1 cellular context compared by ENCODE assay signal in the genomic region with DNA sequence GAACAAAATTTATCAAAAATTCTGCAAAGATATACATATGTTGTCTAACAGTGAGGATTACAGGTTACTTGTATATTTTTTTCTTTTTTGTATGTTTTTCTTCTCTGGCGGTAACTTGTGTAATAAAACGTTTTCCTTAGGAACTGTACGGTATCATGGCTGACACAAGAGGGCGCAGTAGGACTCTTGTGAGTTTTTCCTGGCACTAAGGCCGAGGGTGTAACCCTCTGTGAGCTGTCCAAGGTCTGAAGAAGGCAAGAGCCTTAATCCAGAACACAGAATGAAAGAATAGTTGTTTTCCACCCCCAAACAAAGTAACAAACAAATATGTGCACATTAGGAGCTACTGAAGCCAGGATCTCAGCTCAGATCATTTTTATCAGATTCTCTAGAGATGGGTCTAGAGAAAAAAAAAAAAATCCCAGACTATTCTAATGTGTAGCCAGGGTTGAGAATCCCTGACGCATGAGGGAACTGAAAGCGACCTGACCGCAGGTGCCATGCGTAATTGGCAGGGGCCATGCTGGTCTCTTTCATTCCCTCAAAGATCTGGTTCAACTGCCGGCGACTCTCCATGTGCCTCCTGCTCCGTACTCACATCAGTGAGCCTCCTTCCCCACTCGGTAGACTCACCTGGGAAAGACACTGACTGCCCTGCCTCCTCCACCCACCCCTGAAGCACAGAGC.
TF ChIP-seq lines count a peak whose summit lies in the region.

No MANE protein-coding gene starts in this region.

TF ChIP-seq in HEK293, 187 proteins besides CTCF, POLR2A, EP300 and RAD21 (continued from another document):
- TF ChIP-seq, protein P1, sequence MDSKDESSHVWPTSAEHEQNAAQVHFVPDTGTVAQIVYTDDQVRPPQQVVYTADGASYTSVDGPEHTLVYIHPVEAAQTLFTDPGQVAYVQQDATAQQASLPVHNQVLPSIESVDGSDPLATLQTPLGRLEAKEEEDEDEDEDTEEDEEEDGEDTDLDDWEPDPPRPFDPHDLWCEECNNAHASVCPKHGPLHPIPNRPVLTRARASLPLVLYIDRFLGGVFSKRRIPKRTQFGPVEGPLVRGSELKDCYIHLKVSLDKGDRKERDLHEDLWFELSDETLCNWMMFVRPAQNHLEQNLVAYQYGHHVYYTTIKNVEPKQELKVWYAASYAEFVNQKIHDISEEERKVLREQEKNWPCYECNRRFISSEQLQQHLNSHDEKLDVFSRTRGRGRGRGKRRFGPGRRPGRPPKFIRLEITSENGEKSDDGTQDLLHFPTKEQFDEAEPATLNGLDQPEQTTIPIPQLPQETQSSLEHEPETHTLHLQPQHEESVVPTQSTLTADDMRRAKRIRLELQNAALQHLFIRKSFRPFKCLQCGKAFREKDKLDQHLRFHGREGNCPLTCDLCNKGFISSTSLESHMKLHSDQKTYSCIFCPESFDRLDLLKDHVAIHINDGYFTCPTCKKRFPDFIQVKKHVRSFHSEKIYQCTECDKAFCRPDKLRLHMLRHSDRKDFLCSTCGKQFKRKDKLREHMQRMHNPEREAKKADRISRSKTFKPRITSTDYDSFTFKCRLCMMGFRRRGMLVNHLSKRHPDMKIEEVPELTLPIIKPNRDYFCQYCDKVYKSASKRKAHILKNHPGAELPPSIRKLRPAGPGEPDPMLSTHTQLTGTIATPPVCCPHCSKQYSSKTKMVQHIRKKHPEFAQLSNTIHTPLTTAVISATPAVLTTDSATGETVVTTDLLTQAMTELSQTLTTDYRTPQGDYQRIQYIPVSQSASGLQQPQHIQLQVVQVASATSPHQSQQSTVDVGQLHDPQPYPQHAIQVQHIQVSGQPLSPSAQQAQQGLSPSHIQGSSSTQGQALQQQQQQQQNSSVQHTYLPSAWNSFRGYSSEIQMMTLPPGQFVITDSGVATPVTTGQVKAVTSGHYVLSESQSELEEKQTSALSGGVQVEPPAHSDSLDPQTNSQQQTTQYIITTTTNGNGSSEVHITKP (tag by site-specific recombination; IDR thresholded peaks at IDR 0.05): no peak
- TF ChIP-seq ZBTB8A (tag by site-specific recombination; IDR thresholded peaks at IDR 0.05) (no peak), YY1 (tag by site-specific recombination; IDR thresholded peaks at IDR 0.05) (no peak), ZNF514 (tag by site-specific recombination; IDR thresholded peaks at IDR 0.05) (no peak), ZNF266 (tag by site-specific recombination; IDR thresholded peaks at IDR 0.05; ENCODE audit: low read depth) (no peak), ZNF777 (tag by site-specific recombination; IDR thresholded peaks at IDR 0.05; ENCODE audit: borderline replicate concordance) (no peak), ZNF701 (tag by site-specific recombination; IDR thresholded peaks at IDR 0.05) (no peak), ZNF416 (tag by site-specific recombination; IDR thresholded peaks at IDR 0.05) (no peak), ZBTB1 (tag by site-specific recombination; IDR thresholded peaks at IDR 0.05) (no peak), KLF1 (tag by site-specific recombination; IDR thresholded peaks at IDR 0.05) (no peak), ZNF175 (tag by site-specific recombination; IDR thresholded peaks at IDR 0.05) (no peak), ZNF37A (tag by site-specific recombination; IDR thresholded peaks at IDR 0.05) (no peak), ZNF76 (tag by site-specific recombination; IDR thresholded peaks at IDR 0.05; ENCODE audit: borderline replicate concordance, low read depth) (no peak), ZNF121 (tag by site-specific recombination; IDR thresholded peaks at IDR 0.05) (no peak), ZXDB (tag by site-specific recombination; IDR thresholded peaks at IDR 0.05) (0 out of 2 replicates have a peak, but pooled peaks have one; percentile 26), ZNF423 (tag by site-specific recombination; IDR thresholded peaks at IDR 0.05) (no peak), ZFP41 (tag by site-specific recombination; IDR thresholded peaks at IDR 0.05; ENCODE audit: borderline replicate concordance) (no peak), SP3 (tag by site-specific recombination; IDR thresholded peaks at IDR 0.05) (no peak), ZFHX2 (tag by site-specific recombination; conservative IDR thresholded peaks at IDR 0.05) (no peak), ZNF558 (tag by site-specific recombination; IDR thresholded peaks at IDR 0.05) (no peak), ZNF157 (tag by site-specific recombination; IDR thresholded peaks at IDR 0.05) (no peak), ZNF707 (tag by site-specific recombination; IDR thresholded peaks at IDR 0.05) (no peak), ZSCAN30 (tag by site-specific recombination; IDR thresholded peaks at IDR 0.05) (0 out of 2 replicates have a peak, but pooled peaks have one; percentile 51)
- TF ChIP-seq, protein P2, sequence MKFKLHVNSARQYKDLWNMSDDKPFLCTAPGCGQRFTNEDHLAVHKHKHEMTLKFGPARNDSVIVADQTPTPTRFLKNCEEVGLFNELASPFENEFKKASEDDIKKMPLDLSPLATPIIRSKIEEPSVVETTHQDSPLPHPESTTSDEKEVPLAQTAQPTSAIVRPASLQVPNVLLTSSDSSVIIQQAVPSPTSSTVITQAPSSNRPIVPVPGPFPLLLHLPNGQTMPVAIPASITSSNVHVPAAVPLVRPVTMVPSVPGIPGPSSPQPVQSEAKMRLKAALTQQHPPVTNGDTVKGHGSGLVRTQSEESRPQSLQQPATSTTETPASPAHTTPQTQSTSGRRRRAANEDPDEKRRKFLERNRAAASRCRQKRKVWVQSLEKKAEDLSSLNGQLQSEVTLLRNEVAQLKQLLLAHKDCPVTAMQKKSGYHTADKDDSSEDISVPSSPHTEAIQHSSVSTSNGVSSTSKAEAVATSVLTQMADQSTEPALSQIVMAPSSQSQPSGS (tag by site-specific recombination; IDR thresholded peaks at IDR 0.05; ENCODE audit: low read depth): no peak
- TF ChIP-seq, protein P3, sequence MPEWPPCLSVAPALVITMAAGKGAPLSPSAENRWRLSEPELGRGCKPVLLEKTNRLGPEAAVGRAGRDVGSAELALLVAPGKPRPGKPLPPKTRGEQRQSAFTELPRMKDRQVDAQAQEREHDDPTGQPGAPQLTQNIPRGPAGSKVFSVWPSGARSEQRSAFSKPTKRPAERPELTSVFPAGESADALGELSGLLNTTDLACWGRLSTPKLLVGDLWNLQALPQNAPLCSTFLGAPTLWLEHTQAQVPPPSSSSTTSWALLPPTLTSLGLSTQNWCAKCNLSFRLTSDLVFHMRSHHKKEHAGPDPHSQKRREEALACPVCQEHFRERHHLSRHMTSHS (tag by site-specific recombination; IDR thresholded peaks at IDR 0.05): no peak
- TF ChIP-seq, protein P4, sequence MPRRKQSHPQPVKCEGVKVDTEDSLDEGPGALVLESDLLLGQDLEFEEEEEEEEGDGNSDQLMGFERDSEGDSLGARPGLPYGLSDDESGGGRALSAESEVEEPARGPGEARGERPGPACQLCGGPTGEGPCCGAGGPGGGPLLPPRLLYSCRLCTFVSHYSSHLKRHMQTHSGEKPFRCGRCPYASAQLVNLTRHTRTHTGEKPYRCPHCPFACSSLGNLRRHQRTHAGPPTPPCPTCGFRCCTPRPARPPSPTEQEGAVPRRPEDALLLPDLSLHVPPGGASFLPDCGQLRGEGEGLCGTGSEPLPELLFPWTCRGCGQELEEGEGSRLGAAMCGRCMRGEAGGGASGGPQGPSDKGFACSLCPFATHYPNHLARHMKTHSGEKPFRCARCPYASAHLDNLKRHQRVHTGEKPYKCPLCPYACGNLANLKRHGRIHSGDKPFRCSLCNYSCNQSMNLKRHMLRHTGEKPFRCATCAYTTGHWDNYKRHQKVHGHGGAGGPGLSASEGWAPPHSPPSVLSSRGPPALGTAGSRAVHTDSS (tag by site-specific recombination; IDR thresholded peaks at IDR 0.05): no peak
- TF ChIP-seq, protein P5, sequence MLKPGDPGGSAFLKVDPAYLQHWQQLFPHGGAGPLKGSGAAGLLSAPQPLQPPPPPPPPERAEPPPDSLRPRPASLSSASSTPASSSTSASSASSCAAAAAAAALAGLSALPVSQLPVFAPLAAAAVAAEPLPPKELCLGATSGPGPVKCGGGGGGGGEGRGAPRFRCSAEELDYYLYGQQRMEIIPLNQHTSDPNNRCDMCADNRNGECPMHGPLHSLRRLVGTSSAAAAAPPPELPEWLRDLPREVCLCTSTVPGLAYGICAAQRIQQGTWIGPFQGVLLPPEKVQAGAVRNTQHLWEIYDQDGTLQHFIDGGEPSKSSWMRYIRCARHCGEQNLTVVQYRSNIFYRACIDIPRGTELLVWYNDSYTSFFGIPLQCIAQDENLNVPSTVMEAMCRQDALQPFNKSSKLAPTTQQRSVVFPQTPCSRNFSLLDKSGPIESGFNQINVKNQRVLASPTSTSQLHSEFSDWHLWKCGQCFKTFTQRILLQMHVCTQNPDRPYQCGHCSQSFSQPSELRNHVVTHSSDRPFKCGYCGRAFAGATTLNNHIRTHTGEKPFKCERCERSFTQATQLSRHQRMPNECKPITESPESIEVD (tag by site-specific recombination; IDR thresholded peaks at IDR 0.05): no peak
- TF ChIP-seq, protein P6, sequence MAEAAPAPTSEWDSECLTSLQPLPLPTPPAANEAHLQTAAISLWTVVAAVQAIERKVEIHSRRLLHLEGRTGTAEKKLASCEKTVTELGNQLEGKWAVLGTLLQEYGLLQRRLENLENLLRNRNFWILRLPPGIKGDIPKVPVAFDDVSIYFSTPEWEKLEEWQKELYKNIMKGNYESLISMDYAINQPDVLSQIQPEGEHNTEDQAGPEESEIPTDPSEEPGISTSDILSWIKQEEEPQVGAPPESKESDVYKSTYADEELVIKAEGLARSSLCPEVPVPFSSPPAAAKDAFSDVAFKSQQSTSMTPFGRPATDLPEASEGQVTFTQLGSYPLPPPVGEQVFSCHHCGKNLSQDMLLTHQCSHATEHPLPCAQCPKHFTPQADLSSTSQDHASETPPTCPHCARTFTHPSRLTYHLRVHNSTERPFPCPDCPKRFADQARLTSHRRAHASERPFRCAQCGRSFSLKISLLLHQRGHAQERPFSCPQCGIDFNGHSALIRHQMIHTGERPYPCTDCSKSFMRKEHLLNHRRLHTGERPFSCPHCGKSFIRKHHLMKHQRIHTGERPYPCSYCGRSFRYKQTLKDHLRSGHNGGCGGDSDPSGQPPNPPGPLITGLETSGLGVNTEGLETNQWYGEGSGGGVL (tag by site-specific recombination; IDR thresholded peaks at IDR 0.05): no peak
- TF ChIP-seq, protein P7, sequence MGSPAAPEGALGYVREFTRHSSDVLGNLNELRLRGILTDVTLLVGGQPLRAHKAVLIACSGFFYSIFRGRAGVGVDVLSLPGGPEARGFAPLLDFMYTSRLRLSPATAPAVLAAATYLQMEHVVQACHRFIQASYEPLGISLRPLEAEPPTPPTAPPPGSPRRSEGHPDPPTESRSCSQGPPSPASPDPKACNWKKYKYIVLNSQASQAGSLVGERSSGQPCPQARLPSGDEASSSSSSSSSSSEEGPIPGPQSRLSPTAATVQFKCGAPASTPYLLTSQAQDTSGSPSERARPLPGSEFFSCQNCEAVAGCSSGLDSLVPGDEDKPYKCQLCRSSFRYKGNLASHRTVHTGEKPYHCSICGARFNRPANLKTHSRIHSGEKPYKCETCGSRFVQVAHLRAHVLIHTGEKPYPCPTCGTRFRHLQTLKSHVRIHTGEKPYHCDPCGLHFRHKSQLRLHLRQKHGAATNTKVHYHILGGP (tag by site-specific recombination; IDR thresholded peaks at IDR 0.05): no peak
- TF ChIP-seq, protein P8, sequence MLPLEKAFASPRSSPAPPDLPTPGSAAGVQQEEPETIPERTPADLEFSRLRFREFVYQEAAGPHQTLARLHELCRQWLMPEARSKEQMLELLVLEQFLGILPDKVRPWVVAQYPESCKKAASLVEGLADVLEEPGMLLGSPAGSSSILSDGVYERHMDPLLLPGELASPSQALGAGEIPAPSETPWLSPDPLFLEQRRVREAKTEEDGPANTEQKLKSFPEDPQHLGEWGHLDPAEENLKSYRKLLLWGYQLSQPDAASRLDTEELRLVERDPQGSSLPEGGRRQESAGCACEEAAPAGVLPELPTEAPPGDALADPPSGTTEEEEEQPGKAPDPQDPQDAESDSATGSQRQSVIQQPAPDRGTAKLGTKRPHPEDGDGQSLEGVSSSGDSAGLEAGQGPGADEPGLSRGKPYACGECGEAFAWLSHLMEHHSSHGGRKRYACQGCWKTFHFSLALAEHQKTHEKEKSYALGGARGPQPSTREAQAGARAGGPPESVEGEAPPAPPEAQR (tag by site-specific recombination; IDR thresholded peaks at IDR 0.05): no peak
